In genomic region chr6:206264-206663, GRCh38 we compare ENCODE assay signal across 30 cellular contexts.
"Had no signal": no experiment of that assay in that cellular context is flagged by ENCODE, and none has a peak within 500 bp of the region (broad histone marks: within the 10 kb centered on the region; RNA-seq: fewer than 3 reads in every experiment).

No MANE protein-coding gene starts in this region.

- ATAC-seq: activated CD4-positive, CD25-positive, alpha-beta regulatory T cell treated with anti-CD3 and anti-CD28 coated beads, Interleukin-2, amount 50 U/mL, for 24 hours; activated CD8-positive, alpha-beta T cell treated with anti-CD3 and anti-CD28 coated beads for 36 hours; activated naive CD8-positive, alpha-beta T cell treated with anti-CD3 and anti-CD28 coated beads, Interleukin-2, amount 50 U/mL, for 24 hours; activated T-cell treated with anti-CD3 and anti-CD28 coated beads, Interleukin-2, amount 50 U/mL, for 4 hours; activated T-helper 17 cell treated with anti-CD3 and anti-CD28 coated beads, Interleukin-2, amount 50 U/mL, for 72 hours; body of pancreas; esophagus mucosa; T-helper 17 cell had no signal

- FAIRE-seq: frontal cortex had no signal

- H3K4me1 ChIP-seq: adrenal gland, body of pancreas, colonic mucosa had no signal

- H3K4me3 ChIP-seq: adrenal gland, body of pancreas, colonic mucosa, dorsolateral prefrontal cortex had no signal

- H3K27me3 ChIP-seq: adrenal gland, body of pancreas, colonic mucosa had no signal

- H3K36me3 ChIP-seq: adrenal gland, colonic mucosa, WERI-Rb-1 had no signal

- H3K27ac ChIP-seq: adrenal gland, body of pancreas, colonic mucosa, dorsolateral prefrontal cortex, WERI-Rb-1 had no signal

- DNase-seq: activated B cell treated with CpG ODN at 0.5 μM for 24 hours; activated CD4-positive, alpha-beta T cell treated with anti-CD3 and anti-CD28 coated beads for 48 hours; activated CD4-positive, alpha-beta T cell treated with anti-CD3 and anti-CD28 coated beads, Interleukin-2, amount 50 U/mL, for 1 hour; activated CD4-positive, alpha-beta T cell treated with anti-CD3 and anti-CD28 coated beads, Interleukin-2, amount 50 U/mL, for 48 hours; activated CD8-positive, alpha-beta memory T cell treated with anti-CD3 and anti-CD28 coated beads for 24 hours; activated CD8-positive, alpha-beta T cell treated with anti-CD3 and anti-CD28 coated beads for 36 hours; activated effector memory CD4-positive, alpha-beta T cell treated with Interleukin-2 at 50 U/mL for 16 hours; activated gamma-delta T cell treated with Interleukin-2 at 50 U/mL for 16 hours; activated naive CD4-positive, alpha-beta T cell treated with Interleukin-2 at 50 U/mL for 16 hours; activated naive CD8-positive, alpha-beta T cell treated with anti-CD3 and anti-CD28 coated beads for 36 hours; activated naive CD8-positive, alpha-beta T cell treated with anti-CD3 and anti-CD28 coated beads, Interleukin-2, amount 50 U/mL, for 24 hours; activated T-cell treated with anti-CD3 and anti-CD28 coated beads, Interleukin-2, amount 50 U/mL, for 4 hours; adrenal gland; amygdala; aorta; body of pancreas; caudate nucleus; cerebellar nuclear complex; colonic mucosa; dorsolateral prefrontal cortex; effector memory CD4-positive, alpha-beta T cell; endodermal cell; foreskin fibroblast; T-helper 17 cell; T1000; WERI-Rb-1 had no signal

- H3K9me3 ChIP-seq: adrenal gland, body of pancreas, colonic mucosa had no signal
